Comparison of ENCODE assay signal across 1 cellular context in the genomic region with DNA sequence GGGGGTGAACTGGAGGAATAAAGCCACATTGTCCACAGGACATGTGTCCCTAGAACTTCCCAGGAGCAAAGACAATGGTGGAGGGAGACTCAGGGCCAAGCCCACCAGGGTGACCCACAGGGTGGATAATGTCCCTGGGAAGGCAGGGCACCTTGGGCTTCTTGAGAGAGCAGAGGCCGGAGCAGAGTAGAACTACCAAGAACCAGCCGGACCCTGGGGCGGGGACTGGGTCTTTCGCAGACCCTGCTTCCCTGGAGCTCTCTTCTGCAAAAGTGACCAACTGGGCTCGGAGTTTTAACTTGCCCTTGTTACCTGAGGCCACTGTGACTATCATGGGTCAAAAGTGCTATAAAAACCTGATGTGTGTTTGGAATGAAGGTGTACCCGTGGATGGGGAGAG.
TF ChIP-seq lines count a peak whose summit lies in the region.

No MANE protein-coding gene starts in this region.

TF ChIP-seq in H1, 55 proteins besides CTCF, POLR2A, EP300 and RAD21:
- TF ChIP-seq RFX5 (IDR thresholded peaks at IDR 0.05; ENCODE audit: borderline replicate concordance, low read depth, low read length): no peak
